Comparison of ENCODE assay signal across 8 cellular contexts in genomic region chr17:76557368-76558209, GRCh38. TPM values are rescaled to one million over a fixed set of nuclear protein-coding genes. Genes with fewer than 3 reads are reported as not detected.
DNase-seq lines count a peak whose midpoint lies in the region; TF ChIP-seq lines count a peak whose summit lies in the region.

No MANE protein-coding gene starts in this region.

- H3K4me1 Mint-ChIP-seq in HFFc6 (ENCODE audit: low read depth), result peaks cover 56% of the 10 kb centered on the region

- H3K27me3 Mint-ChIP-seq in HFFc6 (ENCODE audit: insufficient read depth), result peaks cover 4% of the 10 kb centered on the region

- peaks cover 39% of the 10 kb centered on the region for H3K36me3 Mint-ChIP-seq in HFFc6 (ENCODE audit: low read depth)

- H3K4me3 ChIP-seq in GM08714 (ENCODE audit: low read length), result peak overlapping the region; percentile 97

- in situ Hi-C loops in SK-MEL-5 (cut with HindIII; ENCODE audit: low pct_unique_long_range_greater_than_20kb, low sequenced_read_pairs), result no loop called here

- TF ChIP-seq CTCF in HFFc6 (IDR thresholded peaks at IDR 0.05), result peak; percentile 82

- H3K27ac ChIP-seq in temporal lobe (ENCODE audit: low read depth, low read length), result peak overlapping the region; percentile 72

- H3K9me3 Mint-ChIP-seq in HFFc6, result no peaks in the 10 kb centered on the region

- DNase-seq in HFFc6 (peak; percentile 95), NAMALWA (ENCODE audit: low spot score) (peak; percentile 99), SK-MEL-5 (ENCODE audit: low read depth, low spot score) (peak; percentile 100), glomerular endothelial cell (ENCODE audit: extremely low read depth, low read depth, low spot score) (peak; percentile 90), occipital lobe (lab: John Stamatoyannopoulos, UW) (peak; percentile 82)
- peak; percentile 93 for DNase-seq in activated naive CD4-positive, alpha-beta T cell treated with anti-CD3 and anti-CD28 coated beads, Interleukin-2, amount 50 U/mL, for 16 hours

- peak overlapping the region; percentile 100 for H3K4me3 Mint-ChIP-seq in HFFc6

- peak overlapping the region; percentile 98 for H3K27ac Mint-ChIP-seq in HFFc6

RNA-seq across cellular contexts. Expression of gene PRCD, which starts 17.7 kb away (rescaled TPM):
- not detected for total RNA-seq in HFFc6 (2021; fragmentation: NEBNext Ultra II Directional; extraction: Animal tissue kit (Norgen Biotek cat#: 25700))
- 15.8 and 18.8 TPM in 2 replicates for total RNA-seq in SK-MEL-5 (2014; rRNA removed; shearing (Covaris generic))
- polyA plus RNA-seq in SK-MEL-5 (2015; cell fraction: cytosol; rRNA removed), result 12.2 and 13.3 TPM in 2 replicates
- 32.9 and 49.6 TPM in 2 replicates for polyA plus RNA-seq in SK-MEL-5 (2015; cell fraction: nucleus; rRNA removed)
- total RNA-seq in glomerular endothelial cell (0.58 and 1.8 TPM in 2 replicates), occipital lobe (1.9 TPM), temporal lobe (2.0 TPM)

RNA-seq across cellular contexts. Expression of gene CYGB, which starts 20.1 kb away (rescaled TPM):
- under 1 TPM; 0.26 to 0.66 (median 0.33) TPM for total RNA-seq in HFFc6 (2021; fragmentation: NEBNext Ultra II Directional; extraction: Animal tissue kit (Norgen Biotek cat#: 25700))
- total RNA-seq in SK-MEL-5 (2014; rRNA removed; shearing (Covaris generic)), result 122 TPM in 2 replicates
- polyA plus RNA-seq in SK-MEL-5 (2015; cell fraction: cytosol; rRNA removed), result 107 and 128 TPM in 2 replicates
- polyA plus RNA-seq in SK-MEL-5 (2015; cell fraction: nucleus; rRNA removed), result 37.9 and 41.4 TPM in 2 replicates
- 7.0 TPM in 2 replicates for total RNA-seq in glomerular endothelial cell
- total RNA-seq in occipital lobe, result 1.2 TPM
- 2.0 TPM for total RNA-seq in temporal lobe

RNA-seq across cellular contexts. Expression of gene ST6GALNAC2, which starts 28.1 kb away (rescaled TPM):
- total RNA-seq in HFFc6 (2021; fragmentation: NEBNext Ultra II Directional; extraction: Animal tissue kit (Norgen Biotek cat#: 25700)), result under 1 TPM in 5 of 6 experiments, not detected in 1; 0.20 to 0.71 (median 0.34) TPM
- 77.4 and 96.3 TPM in 2 replicates for total RNA-seq in SK-MEL-5 (2014; rRNA removed; shearing (Covaris generic))
- 96.4 and 117 TPM in 2 replicates for polyA plus RNA-seq in SK-MEL-5 (2015; cell fraction: cytosol; rRNA removed)
- 76.4 and 135 TPM in 2 replicates for polyA plus RNA-seq in SK-MEL-5 (2015; cell fraction: nucleus; rRNA removed)
- 1.8 and 3.3 TPM in 2 replicates for total RNA-seq in glomerular endothelial cell
- not detected for total RNA-seq in occipital lobe
- total RNA-seq in temporal lobe, result not detected

RNA-seq across cellular contexts. Expression of gene RHBDF2, which starts 56.4 kb away (rescaled TPM):
- total RNA-seq in HFFc6 (2021; fragmentation: NEBNext Ultra II Directional; extraction: Animal tissue kit (Norgen Biotek cat#: 25700)), result 10 to 100 TPM in 2 of 6 experiments, 1 to 10 TPM in 4; 7.1 to 13.1 (median 9.4) TPM
- 25.0 and 28.6 TPM in 2 replicates for total RNA-seq in SK-MEL-5 (2014; rRNA removed; shearing (Covaris generic))
- 75.0 and 78.8 TPM in 2 replicates for polyA plus RNA-seq in SK-MEL-5 (2015; cell fraction: cytosol; rRNA removed)
- polyA plus RNA-seq in SK-MEL-5 (2015; cell fraction: nucleus; rRNA removed), result 64.9 and 68.7 TPM in 2 replicates
- 77.3 and 132 TPM in 2 replicates for total RNA-seq in glomerular endothelial cell
- total RNA-seq in occipital lobe, result 2.2 TPM
- total RNA-seq in temporal lobe, result 2.7 TPM

Comparison
In these comparisons a context has a peak if more than half of its experiments do, and no peak if none do; other contexts are left out.
1. Peak in every context shown above with its lines: DNase-seq, H3K4me3 ChIP-seq and H3K27ac ChIP-seq.
2. RNA of gene CYGB, which starts 20.1 kb away (total RNA-seq): 122 TPM in SK-MEL-5; 7.0 TPM in glomerular endothelial cell, 2.0 TPM in temporal lobe (single experiment), 1.2 TPM in occipital lobe (single experiment) and 0.26 to 0.66 TPM in HFFc6; every median in the first group is over 10 times any median in the second.
3. RNA of gene ST6GALNAC2, which starts 28.1 kb away (total RNA-seq): 77.4 to 96.3 TPM in SK-MEL-5; 1.8 to 3.3 TPM in glomerular endothelial cell, 0.20 to 0.71 TPM in HFFc6, not detected in occipital lobe (single experiment) and not detected in temporal lobe (single experiment); every median in the first group is over 10 times any median in the second.